16 cellular contexts compared by ENCODE assay signal in genomic region chr14:92460541-92460915, GRCh38. TPM values are rescaled to one million over a fixed set of nuclear protein-coding genes. Genes with fewer than 3 reads are reported as not detected.
DNase-seq lines count a peak whose midpoint lies in the region; ATAC-seq, FAIRE-seq and TF ChIP-seq lines count a peak whose summit lies in the region.
"Had no signal": no experiment of that assay in that cellular context is flagged by ENCODE, and none has a peak within 500 bp of the region (broad histone marks: within the 10 kb centered on the region; RNA-seq: fewer than 3 reads in every experiment).

No MANE protein-coding gene starts in this region.

- TF ChIP-seq POLR2A in heart left ventricle (IDR thresholded peaks at IDR 0.05) (no peak), H1 (IDR thresholded peaks at IDR 0.05; ENCODE audit: control extremely low read depth in 1 of 2, low read depth in 2 of 2, low read length in 2 of 2) (no peak), upper lobe of left lung (IDR thresholded peaks at IDR 0.05) (no peak)

- TF ChIP-seq EP300 in H1 (IDR thresholded peaks at IDR 0.05; ENCODE audit: borderline replicate concordance in 1 of 2, low read depth in 2 of 2, low read length in 2 of 2): no peak
- no peak for TF ChIP-seq EP300 in upper lobe of left lung (IDR thresholded peaks at IDR 0.05)

- POLR2A ChIA-PET in H1 (lab: Charles Lee; ENCODE audit: partially characterized antibody): no interaction called here

- ATAC-seq in heart left ventricle (no peak), left cardiac atrium (no peak), upper lobe of left lung (ENCODE audit: low FRiP score in 2 of 2) (no peak), GM21576 (IDR thresholded peaks at IDR 0.05; ENCODE audit: unreplicated experiment) (no peak)
- ATAC-seq: A549; K562; naive thymus-derived CD8-positive, alpha-beta T cell had no signal

- H2AFZ ChIP-seq in H1 (ENCODE audit: low read length) (no peak overlapping the region), osteoblast (ENCODE audit: low read length) (no peak overlapping the region)

- H3K18ac ChIP-seq in H1 (ENCODE audit: extremely low read depth, low read length): no peak overlapping the region

- H2BK15ac ChIP-seq in H1 (ENCODE audit: low read length): no peak overlapping the region

- no peak overlapping the region for H4K5ac ChIP-seq in H1 (ENCODE audit: insufficient read length, low read depth, low read length)

- H3K4me3 ChIP-seq in heart left ventricle (peak overlapping the region in 4 of 12 donors; percentile 13 to 39 (median 24)), H1 (ENCODE audit: extremely low read depth in 1 of 4, insufficient read depth in 2 of 4, low read depth in 3 of 4, low read length in 4 of 4) (no peak overlapping the region), osteoblast (ENCODE audit: insufficient read depth, low read length) (no peak overlapping the region), upper lobe of left lung (no peak overlapping the region)
- H3K4me3 ChIP-seq: A549, K562 had no signal

- TF ChIP-seq CTCF in heart left ventricle (IDR thresholded peaks at IDR 0.05) (no peak), H1 (IDR thresholded peaks at IDR 0.05; ENCODE audit: control extremely low read depth in 1 of 3, insufficient read depth in 1 of 3, low read depth in 1 of 3, low read length in 3 of 3) (no peak), osteoblast (IDR thresholded peaks at IDR 0.05; ENCODE audit: extremely low read depth, low read depth, low read length) (no peak), upper lobe of left lung (IDR thresholded peaks at IDR 0.05) (no peak)

- H3K23ac ChIP-seq in H1 (ENCODE audit: insufficient read length): no peak overlapping the region

- no peaks in the 10 kb centered on the region for H3K23me2 ChIP-seq in H1 (ENCODE audit: low read depth, low read length)

- H3K4me2 ChIP-seq in H1 (ENCODE audit: insufficient read depth in 1 of 2, low read depth in 2 of 2, low read length in 2 of 2) (no peak overlapping the region), osteoblast (ENCODE audit: insufficient read depth, low read length) (no peak overlapping the region)
- H3K4me2 ChIP-seq: A549 had no signal

- no peak overlapping the region for H3K4ac ChIP-seq in H1 (replicated peaks; ENCODE audit: insufficient read length, low read depth, low read length)

- H4K20me1 ChIP-seq in H1 (replicated peaks in 1 of 2; ENCODE audit: control insufficient read depth in 1 of 2, insufficient read depth in 2 of 2, low read length in 2 of 2) (no peaks in the 10 kb centered on the region), osteoblast (ENCODE audit: insufficient read depth, low read length) (no peaks in the 10 kb centered on the region)

- no peak for FAIRE-seq in H1 (lab: Jason Lieb, UNC)
- FAIRE-seq: A549, K562 had no signal

- H3K27ac ChIP-seq in heart left ventricle: peak overlapping the region; percentile 72 to 95 (median 85)
- H3K27ac ChIP-seq in H1 (ENCODE audit: low read depth, low read length): no peak overlapping the region
- no peak overlapping the region for H3K27ac ChIP-seq in osteoblast (ENCODE audit: low read depth, low read length)
- peak overlapping the region; percentile 73 to 86 (median 79) for H3K27ac ChIP-seq in upper lobe of left lung

- H3K36me3 ChIP-seq in heart left ventricle (no peaks in the 10 kb centered on the region), H1 (ENCODE audit: control insufficient read depth in 2 of 4, insufficient read depth in 4 of 4, low read length in 3 of 4) (no peaks in the 10 kb centered on the region), osteoblast (ENCODE audit: insufficient read depth, low read length) (no peaks in the 10 kb centered on the region), upper lobe of left lung (no peaks in the 10 kb centered on the region)

- H2BK12ac ChIP-seq in H1 (ENCODE audit: low read depth, low read length): no peak overlapping the region

- 57 to 75% (median 70%) methylated on average over 4 to 6 of the region's 6 CpGs for WGBS in heart left ventricle, 4 donors
- WGBS in H1 (ENCODE audit: extremely low coverage in 1 of 2, insufficient coverage in 1 of 2, insufficient read length in 1 of 2, insufficient replicate concordance in 2 of 2, low coverage in 1 of 2, low lambda C conversion rate in 2 of 2, missing lambda C conversion rate in 1 of 2), 2 experiments: 83% methylated on average over 6 of the region's 6 CpGs; no CpG with 5 or more reads in 1 of the 2 experiments
- 20 to 68% methylated on average over 2 to 6 of the region's 6 CpGs for WGBS in upper lobe of left lung, 2 donors

- no peak overlapping the region for H4K91ac ChIP-seq in H1 (replicated peaks; ENCODE audit: insufficient read length, low read length)

- H3K27me3 ChIP-seq in heart left ventricle (no peaks in the 10 kb centered on the region), H1 (replicated peaks in 1 of 4; ENCODE audit: control insufficient read depth in 3 of 4, extremely low read depth in 1 of 4, insufficient read depth in 3 of 4, low read length in 3 of 4) (no peaks in the 10 kb centered on the region), osteoblast (ENCODE audit: insufficient read depth, low read length) (no peaks in the 10 kb centered on the region), upper lobe of left lung (no peaks in the 10 kb centered on the region)

- H3K4me1 ChIP-seq in heart left ventricle (peaks cover 6 to 49% (median 23%) of the 10 kb centered on the region in 12 donors), H1 (replicated peaks in 1 of 4; ENCODE audit: control insufficient read depth in 3 of 4, insufficient read depth in 4 of 4, low read length in 3 of 4) (peaks cover 0 to 1% (median 0%) of the 10 kb centered on the region in 4 experiments; a peak in 4 of 7 replicates), osteoblast (ENCODE audit: insufficient read depth, low read length) (peaks cover 4% of the 10 kb centered on the region), upper lobe of left lung (peaks cover 19 to 55% (median 44%) of the 10 kb centered on the region in 4 donors)
- H3K4me1 ChIP-seq: A549 had no signal

- no peak for DNase-seq in heart left ventricle
- no peak for DNase-seq in left cardiac atrium
- DNase-seq in H1 (ENCODE audit: low read depth in 1 of 2, low spot score in 2 of 2): no peak
- peak; percentile 51 for DNase-seq in osteoblast (ENCODE audit: insufficient read length, low spot score, missing footprints)
- DNase-seq in upper lobe of left lung: no peak
- DNase-seq in SW 1271 (lab: John Stamatoyannopoulos, UW): no peak
- DNase-seq in DMS79 (lab: John Stamatoyannopoulos, UW): no peak
- DNase-seq: CD4-positive, alpha-beta T cell; NCI-H1092 treated with DMSO at 0.1 percent for 48 hours; NK-92 treated with Interleukin-12 subunit alpha and Interleukin-12 subunit beta, amount 100 ng/mL, for 24 hours; SHP77; stimulated activated CD4-positive, alpha-beta T cell treated with anti-CD3 and anti-CD28 coated beads, Interleukin-4, amount 100 ng/mL, for 4 hours had no signal

- 0 out of 2 replicates have a peak overlapping the region, but pooled peaks have one; percentile 24 for H2AK5ac ChIP-seq in H1 (ENCODE audit: low read depth, low read length)

- H2BK5ac ChIP-seq in H1 (ENCODE audit: low read depth, low read length): no peak overlapping the region

- H2BK20ac ChIP-seq in H1 (ENCODE audit: low read length): no peak overlapping the region

- no peak overlapping the region for H4K8ac ChIP-seq in H1 (ENCODE audit: extremely low read depth, insufficient read depth, low read length)

- no peak overlapping the region for H3K9ac ChIP-seq in H1 (replicated peaks in 1 of 4; ENCODE audit: extremely low read depth in 1 of 4, low read depth in 3 of 4, low read length in 3 of 4)

- no peaks in the 10 kb centered on the region for H3K79me1 ChIP-seq in H1 (ENCODE audit: low read depth, low read length)

- CTCF ChIA-PET in H1 (lab: Charles Lee; ENCODE audit: partially characterized antibody): interaction anchor here (0.8 to 5.0 kb wide), 11 partner anchors 10 to 144 kb away, joined by 3 to 21 read pairs (median 3); no protein-coding TSS in a partner anchor

- intact Hi-C loops in heart left ventricle (cut with DNase I): no loop called here
- intact Hi-C loops in left cardiac atrium (cut with DNase I): no loop called here

- H3K9me3 ChIP-seq in heart left ventricle: no peaks in the 10 kb centered on the region
- H3K9me3 ChIP-seq in H1 (ENCODE audit: insufficient read depth in 2 of 2, low read depth in 1 of 2, low read length in 1 of 2): no peaks in the 10 kb centered on the region
- no peaks in the 10 kb centered on the region for H3K9me3 ChIP-seq in osteoblast (ENCODE audit: low read depth, low read length)
- H3K9me3 ChIP-seq in upper lobe of left lung: no peaks in the 10 kb centered on the region
- H3K9me3 ChIP-seq: A549 had no signal

- H3K14ac ChIP-seq in H1 (ENCODE audit: insufficient read length): no peak overlapping the region

- no peak for TF ChIP-seq RAD21 in H1 (IDR thresholded peaks at IDR 0.05 in 1 of 2, conservative IDR thresholded peaks at IDR 0.05 in 1 of 2; ENCODE audit: low read depth in 2 of 2, low read length in 2 of 2)

- H3K79me2 ChIP-seq in H1 (ENCODE audit: control insufficient read depth in 1 of 2, insufficient read depth in 2 of 2, low read length in 2 of 2): no peaks in the 10 kb centered on the region
- H3K79me2 ChIP-seq in osteoblast (ENCODE audit: insufficient read depth, low read length): no peaks in the 10 kb centered on the region

- H3K56ac ChIP-seq in H1 (replicated peaks; ENCODE audit: insufficient read length, low read depth, low read length): no peak overlapping the region

- H2BK120ac ChIP-seq in H1 (replicated peaks; ENCODE audit: low read depth, low read length): no peak overlapping the region

TF ChIP-seq in H1, 55 proteins besides CTCF, POLR2A, EP300 and RAD21:
- no peak for TF ChIP-seq BRCA1 (IDR thresholded peaks at IDR 0.05; ENCODE audit: low read depth, low read length)
- no peak for TF ChIP-seq TEAD4 (IDR thresholded peaks at IDR 0.05; ENCODE audit: low read depth, low read length)
- no peak for TF ChIP-seq SIRT6 (IDR thresholded peaks at IDR 0.05; ENCODE audit: low read length)
- TF ChIP-seq SRF (IDR thresholded peaks at IDR 0.05; ENCODE audit: low read depth, low read length): no peak
- TF ChIP-seq BACH1 (IDR thresholded peaks at IDR 0.05; ENCODE audit: low read length): no peak
- TF ChIP-seq KDM1A (IDR thresholded peaks at IDR 0.05; ENCODE audit: borderline replicate concordance, low read length): no peak
TF ChIP-seq in H1: peak in this region for 0.

RNA-seq across cellular contexts. Expression of gene RIN3, which starts 53.1 kb away (rescaled TPM):
- total RNA-seq in heart left ventricle (10 to 100 TPM in 8 of 9 donors, 1 to 10 TPM in 1; 9.7 to 37.0 (median 14.6) TPM), left cardiac atrium (10 to 100 TPM; 19.1 to 19.9 TPM), osteoblast (7.6 and 10.3 TPM in 2 replicates), upper lobe of left lung (10 to 100 TPM; 19.0 to 88.0 (median 59.7) TPM)
- polyA plus RNA-seq in heart left ventricle (1 to 10 TPM; 8.6 to 8.7 TPM), H1 (2011; rRNA removed) (0.59 and 0.78 TPM in 2 replicates)
- total RNA-seq in H1 (2021; fragmentation: NEBNext Ultra II Directional; extraction: Animal tissue kit (Norgen Biotek cat#: 25700)): 1.5 and 1.9 TPM in 2 replicates
- polyA plus RNA-seq in H1 (2011; cell fraction: cytosol; rRNA removed): 0.40 TPM
- 1.1 TPM for polyA plus RNA-seq in H1 (2011; cell fraction: nucleus; rRNA removed)
- polyA plus RNA-seq in H1 (2012, experiment 1 of 2): 1.1 to 2.2 TPM (median 1.5 TPM) in 4 replicates
- 1.4 TPM for polyA plus RNA-seq in H1 (2012, experiment 2 of 2)
- 1.7 TPM for polyA plus RNA-seq in H1 (2013, experiment 1 of 2)
- polyA plus RNA-seq in H1 (2013, experiment 2 of 2): 1.4 TPM
- 1.3 and 1.4 TPM in 2 replicates for polyA minus RNA-seq in H1 (2011; rRNA and poly(A)+ RNA removed)
- polyA minus RNA-seq in H1 (2011; cell fraction: cytosol; rRNA and poly(A)+ RNA removed): 1.1 TPM
- polyA minus RNA-seq in H1 (2011; cell fraction: nucleus; rRNA and poly(A)+ RNA removed): 3.5 TPM

Comparison
In these comparisons a context has a peak if more than half of its experiments do, and no peak if none do; other contexts are left out.
1. H3K27ac ChIP-seq: peak in heart left ventricle (12 of 12) and upper lobe of left lung (4 of 4); none in H1 (single experiment) and osteoblast (single experiment).